ENCODE assay signal across 8 cellular contexts in the genomic region with DNA sequence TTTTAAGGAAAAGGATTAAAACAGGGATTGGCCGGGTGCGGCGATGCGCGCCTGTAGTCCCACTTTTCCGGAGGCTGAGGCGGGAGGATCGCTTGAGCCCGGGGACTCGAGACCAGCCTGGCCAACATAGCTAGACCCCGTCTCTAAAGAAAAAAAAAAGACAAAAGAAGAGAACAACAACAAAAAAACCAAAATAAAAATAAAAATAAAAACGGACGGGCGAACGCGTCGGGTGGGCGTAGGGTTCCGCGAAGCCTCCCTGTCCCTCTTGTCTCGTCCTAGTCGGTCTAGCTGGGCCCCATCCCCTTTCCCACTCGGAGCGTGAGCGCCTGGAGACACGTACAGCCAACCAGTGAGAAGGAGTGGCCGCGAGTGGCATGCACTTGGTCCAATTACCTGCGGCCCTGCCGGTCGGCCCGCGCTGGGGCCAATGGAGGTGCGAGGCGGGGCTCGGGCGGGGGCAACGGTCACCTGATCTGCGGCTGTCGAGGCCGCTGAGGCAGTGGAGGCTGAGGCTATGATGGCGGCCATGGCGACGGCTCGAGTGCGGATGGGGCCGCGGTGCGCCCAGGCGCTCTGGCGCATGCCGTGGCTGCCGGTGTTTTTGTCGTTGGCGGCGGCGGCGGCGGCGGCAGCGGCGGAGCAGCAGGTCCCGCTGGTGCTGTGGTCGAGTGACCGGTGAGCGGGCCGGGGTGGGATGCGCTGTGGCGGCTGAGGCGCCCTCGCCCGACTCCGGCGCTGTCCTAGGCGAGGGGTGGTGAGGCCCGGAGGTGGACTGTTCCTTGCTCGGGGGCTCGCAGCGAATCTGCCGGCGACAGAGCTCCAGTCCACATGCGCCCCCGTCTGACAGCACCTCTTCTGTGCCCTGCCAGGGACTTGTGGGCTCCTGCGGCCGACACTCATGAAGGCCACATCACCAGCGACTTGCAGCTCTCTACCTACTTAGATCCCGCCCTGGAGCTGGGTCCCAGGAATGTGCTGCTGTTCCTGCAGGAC. TPM values are rescaled to one million over a fixed set of nuclear protein-coding genes. Genes with fewer than 3 reads are reported as not detected.
DNase-seq lines count a peak whose midpoint lies in the region; ATAC-seq, FAIRE-seq and TF ChIP-seq lines count a peak whose summit lies in the region.

A gene with protein sequence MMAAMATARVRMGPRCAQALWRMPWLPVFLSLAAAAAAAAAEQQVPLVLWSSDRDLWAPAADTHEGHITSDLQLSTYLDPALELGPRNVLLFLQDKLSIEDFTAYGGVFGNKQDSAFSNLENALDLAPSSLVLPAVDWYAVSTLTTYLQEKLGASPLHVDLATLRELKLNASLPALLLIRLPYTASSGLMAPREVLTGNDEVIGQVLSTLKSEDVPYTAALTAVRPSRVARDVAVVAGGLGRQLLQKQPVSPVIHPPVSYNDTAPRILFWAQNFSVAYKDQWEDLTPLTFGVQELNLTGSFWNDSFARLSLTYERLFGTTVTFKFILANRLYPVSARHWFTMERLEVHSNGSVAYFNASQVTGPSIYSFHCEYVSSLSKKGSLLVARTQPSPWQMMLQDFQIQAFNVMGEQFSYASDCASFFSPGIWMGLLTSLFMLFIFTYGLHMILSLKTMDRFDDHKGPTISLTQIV (plus strand): TSS at position 502 of the 996 bp plus-strand sequence. CDS start 16 bp downstream, at position 518.

- H2AFZ ChIP-seq in mammary epithelial cell (ENCODE audit: low read depth, low read length) (peak within 1 kb of the TSS; percentile 73), smooth muscle cell (ENCODE audit: low read depth) (peak within 1 kb of the TSS; percentile 77)

- TF ChIP-seq POLR2A in A549 (IDR thresholded peaks at IDR 0.05; ENCODE audit: low read length) = peak; percentile 79

- H3K27ac ChIP-seq in A549 (peak within 1 kb of the TSS; percentile 80 to 91), WERI-Rb-1 (peak within 1 kb of the TSS; percentile 76), mammary epithelial cell (ENCODE audit: insufficient read depth, low read depth, low read length) (peak within 1 kb of the TSS; percentile 19), smooth muscle cell (ENCODE audit: low read depth) (no peak within 1 kb of the TSS)

- peak within 1 kb of the TSS; percentile 73 for H3K4me3 ChIP-seq in A549
- peak within 1 kb of the TSS; percentile 55 for H3K4me3 ChIP-seq in WERI-Rb-1 (ENCODE audit: low read depth, low read length)
- peak within 1 kb of the TSS; percentile 48 to 72 (median 64) for H3K4me3 ChIP-seq in mammary epithelial cell (replicated peaks in 1 of 3; ENCODE audit: insufficient read depth in 1 of 3, low read depth in 2 of 3, low read length in 3 of 3)
- peak within 1 kb of the TSS; percentile 66 for H3K4me3 ChIP-seq in smooth muscle cell

- DNase-seq in A549 (ENCODE audit: low read depth in 1 of 2, low spot score in 1 of 2) (peak; percentile 83 to 97), NCI-H2196 (lab: John Stamatoyannopoulos, UW; ENCODE audit: unreplicated experiment) (peak; percentile 86), WERI-Rb-1 (peak; percentile 97), mammary epithelial cell (peak; percentile 88), iPS-NIHi7 (ENCODE audit: extremely low spot score) (peak; percentile 83), smooth muscle cell (lab: John Stamatoyannopoulos, UW; ENCODE audit: unreplicated experiment) (peak; percentile 55)

- peaks cover 23% of the 10 kb centered on the region for H3K36me3 ChIP-seq in WERI-Rb-1
- H3K36me3 ChIP-seq in mammary epithelial cell (ENCODE audit: insufficient read depth, low read length) = no peaks in the 10 kb centered on the region
- no peaks in the 10 kb centered on the region for H3K36me3 ChIP-seq in smooth muscle cell (ENCODE audit: low read depth)

- no peak for TF ChIP-seq EP300 in A549 (IDR thresholded peaks at IDR 0.05)

- peaks cover 6% of the 10 kb centered on the region for H3K27me3 ChIP-seq in WERI-Rb-1 (ENCODE audit: insufficient read depth, low read depth, severe bottlenecking)
- no peaks in the 10 kb centered on the region for H3K27me3 ChIP-seq in mammary epithelial cell (ENCODE audit: insufficient read depth, low read length)
- no peaks in the 10 kb centered on the region for H3K27me3 ChIP-seq in smooth muscle cell (ENCODE audit: low read depth)

- peak; percentile 100 for FAIRE-seq in A549 (lab: Jason Lieb, UNC)

- H3K4me2 ChIP-seq in A549 (peak within 1 kb of the TSS; percentile 88), mammary epithelial cell (ENCODE audit: insufficient read depth, low read depth, low read length) (peak within 1 kb of the TSS; percentile 70), smooth muscle cell (peak within 1 kb of the TSS; percentile 86)

- CTCF ChIA-PET in A549 (lab: Yijun Ruan, JAX) = interaction anchor here (1.2 kb wide), 1 partner anchor 13 kb away, joined by 3 read pairs; no protein-coding TSS in a partner anchor
- CTCF ChIA-PET in mammary epithelial cell (lab: Charles Lee; ENCODE audit: low non-redundant PET) = no interaction called here

- in situ Hi-C loops in mammary epithelial cell (cut with MboI; ENCODE audit: low sequenced_read_pairs in 2 of 2) = no loop called here

- POLR2A ChIA-PET in A549 (lab: Yijun Ruan, JAX) = interaction anchor here (1.0 to 1.5 kb wide), 2 partner anchors 16 to 30 kb away, joined by 3 to 7 read pairs; a partner anchor contains a TSS

- dilution Hi-C loops in mammary epithelial cell (cut with HindIII; ENCODE audit: low sequenced_read_pairs) = no loop called here

- H3K9ac ChIP-seq in mammary epithelial cell (ENCODE audit: insufficient read depth, low read length) = no peak within 1 kb of the TSS
- H3K9ac ChIP-seq in smooth muscle cell (ENCODE audit: low read depth) = peak within 1 kb of the TSS; percentile 60

- WGBS in A549 (ENCODE audit: missing lambda C conversion rate) = 9% methylated on average over 34 of the region's 87 CpGs
- 42% methylated on average over 19 of the region's 87 CpGs for WGBS in mammary epithelial cell (ENCODE audit: low coverage, missing lambda C conversion rate)
- WGBS in smooth muscle cell (ENCODE audit: low lambda C conversion rate) = 39% methylated on average over 73 of the region's 87 CpGs

- H3K79me2 ChIP-seq in mammary epithelial cell (ENCODE audit: insufficient read depth, low read length) (peaks cover 13% of the 10 kb centered on the region), smooth muscle cell (ENCODE audit: low read depth) (peaks cover 15% of the 10 kb centered on the region)

- H3F3A ChIP-seq in smooth muscle cell (ENCODE audit: low read depth) = no peaks in the 10 kb centered on the region

- TF ChIP-seq RAD21 in A549 (conservative IDR thresholded peaks at IDR 0.05 in 1 of 2, IDR thresholded peaks at IDR 0.05 in 1 of 2) = no peak

- H3K4me1 ChIP-seq in A549 (peaks cover 11% of the 10 kb centered on the region; the same call in 2 of the 3 replicates), mammary epithelial cell (ENCODE audit: insufficient read depth, low read length) (peaks cover 5% of the 10 kb centered on the region), smooth muscle cell (ENCODE audit: low read depth) (no peaks in the 10 kb centered on the region)

- peak; percentile 99 for ATAC-seq in A549
- ATAC-seq in GM18861 (IDR thresholded peaks at IDR 0.05; ENCODE audit: unreplicated experiment) = peak; percentile 95
- ATAC-seq in HG03097 (IDR thresholded peaks at IDR 0.05; ENCODE audit: low FRiP score, unreplicated experiment) = peak; percentile 90

- H3K9me3 ChIP-seq in A549 = no peaks in the 10 kb centered on the region
- peaks cover 4% of the 10 kb centered on the region for H3K9me3 ChIP-seq in WERI-Rb-1 (ENCODE audit: severe bottlenecking)
- H3K9me3 ChIP-seq in mammary epithelial cell (replicated peaks; ENCODE audit: insufficient read depth, low read length) = no peaks in the 10 kb centered on the region
- H3K9me3 ChIP-seq in smooth muscle cell (replicated peaks; ENCODE audit: low read depth) = no peaks in the 10 kb centered on the region

- no peaks in the 10 kb centered on the region for H4K20me1 ChIP-seq in mammary epithelial cell (ENCODE audit: insufficient read depth, low read length)
- H4K20me1 ChIP-seq in smooth muscle cell (ENCODE audit: low read depth) = no peaks in the 10 kb centered on the region

- intact Hi-C loops in mammary epithelial cell (cut with micrococcal nuclease) = no loop called here

- no TSS peak for BruUV-seq in mammary epithelial cell (replicated peaks; lab: Mats Ljungman, UMichigan)

- no peak for TF ChIP-seq CTCF in A549 (IDR thresholded peaks at IDR 0.05)
- peak; percentile 57 for TF ChIP-seq CTCF in WERI-Rb-1 (IDR thresholded peaks at IDR 0.05; ENCODE audit: low read depth, low read length)
- peak in 1 of 2 donors; percentile 13 for TF ChIP-seq CTCF in mammary epithelial cell (conservative IDR thresholded peaks at IDR 0.05 in 1 of 2, IDR thresholded peaks at IDR 0.05 in 1 of 2; ENCODE audit: extremely low read depth in 1 of 2, insufficient read depth in 1 of 2, low read depth in 1 of 2, low read length in 2 of 2)
- TF ChIP-seq CTCF in smooth muscle cell (IDR thresholded peaks at IDR 0.05; ENCODE audit: borderline replicate concordance, insufficient read depth, poor library complexity, severe bottlenecking) = no peak

TF ChIP-seq in A549, 52 proteins besides CTCF, POLR2A, EP300 and RAD21 (continues in another document):
- TF ChIP-seq KDM1A (IDR thresholded peaks at IDR 0.05; ENCODE audit: low read depth) = peak; percentile 57; the same call in 1 of the 2 replicates
- no peak for TF ChIP-seq GATA3 (IDR thresholded peaks at IDR 0.05; ENCODE audit: borderline replicate concordance)

RNA-seq across cellular contexts. Expression of the gene that starts here (rescaled TPM):
- 62.6 and 69.6 TPM in 2 replicates for polyA plus RNA-seq in A549 (2011; rRNA removed)
- 71.7 and 96.0 TPM in 2 replicates for polyA plus RNA-seq in A549 (2012; cell fraction: cytosol; rRNA removed)
- polyA plus RNA-seq in A549 (2012; cell fraction: nucleus; rRNA removed) = 149 and 187 TPM in 2 replicates
- polyA plus RNA-seq in A549 (2017; fragmentation: RNase III; extraction: RNeasy Plus Mini Kit Qiagen cat#74134 plus additional on column Dnase treatment) = 71.3 to 81.7 TPM (median 78.9 TPM) in 3 replicates
- 78.2 and 80.9 TPM in 2 replicates for polyA minus RNA-seq in A549 (2011; rRNA and poly(A)+ RNA removed)
- total RNA-seq in mammary epithelial cell = 10 to 100 TPM; 56.0 to 71.4 TPM
- polyA plus RNA-seq in mammary epithelial cell = 81.5 TPM
- 93.3 TPM for polyA minus RNA-seq in mammary epithelial cell
- total RNA-seq in smooth muscle cell = 84.0 and 104 TPM in 2 replicates
- polyA plus RNA-seq in smooth muscle cell = 193 and 213 TPM in 2 replicates
